In the genomic region with DNA sequence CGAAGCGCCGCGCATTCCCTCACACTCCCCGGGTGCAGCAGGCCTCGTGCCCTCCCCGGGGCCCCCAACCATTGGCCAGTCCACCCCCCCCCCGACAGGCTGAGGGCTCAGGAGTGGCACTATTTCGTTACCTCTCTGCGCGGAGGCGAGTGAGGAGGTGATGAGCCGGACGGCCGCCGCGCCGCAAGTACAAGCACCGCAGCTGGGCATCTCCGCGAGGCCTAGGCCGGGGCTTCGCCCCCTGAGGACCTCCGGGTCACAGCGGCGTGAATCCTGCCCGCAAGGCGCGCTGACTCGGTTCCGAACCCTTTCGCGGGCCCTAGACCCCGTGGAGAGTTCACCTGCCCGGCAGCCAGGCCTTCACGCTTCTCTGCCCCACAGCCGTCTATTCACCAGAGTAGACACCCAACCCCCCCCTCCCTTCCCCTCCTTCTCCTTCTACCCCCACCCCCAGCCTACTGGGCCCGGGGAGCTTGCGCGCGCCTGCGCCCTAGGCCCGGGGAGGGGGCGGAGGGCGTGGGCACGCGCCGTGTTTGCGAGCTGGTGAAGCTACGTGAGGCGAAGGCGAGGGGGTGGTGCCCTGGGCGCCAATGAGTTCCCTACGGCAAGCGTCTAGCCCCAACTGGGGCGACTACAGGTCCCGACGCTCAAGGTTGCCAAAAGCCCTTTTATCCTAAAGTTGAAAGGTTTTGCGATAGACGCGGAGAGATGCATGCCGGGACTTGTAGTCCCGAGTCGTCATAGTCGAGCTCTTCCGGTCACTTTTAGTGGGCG, we compare ENCODE assay signal across 8 cellular contexts. TPM values are rescaled to one million over a fixed set of nuclear protein-coding genes. Genes with fewer than 3 reads are reported as not detected.
DNase-seq lines count a peak whose midpoint lies in the region; ATAC-seq and TF ChIP-seq lines count a peak whose summit lies in the region.

TSS of gene CLPX (minus strand) at position 399 of the 774 bp plus-strand sequence. CDS start at position 210, 189 bp downstream.

- H3K9me3 ChIP-seq in T-helper 17 cell (ENCODE audit: control insufficient read depth, low read length, poor library complexity, severe bottlenecking) (no peaks in the 10 kb centered on the region), upper lobe of right lung (no peaks in the 10 kb centered on the region)

- DNase-seq in NCI-H187 (lab: John Stamatoyannopoulos, UW) (peak; percentile 42 to 69), T-helper 17 cell (peak; percentile 85 to 92 (median 89)), amygdala (lab: John Stamatoyannopoulos, UW) (peak; percentile 38 to 94 (median 84)), left ventricle myocardium superior (peak; percentile 95), progenitor cell of endocrine pancreas (ENCODE audit: low spot score, unreplicated experiment) (peak; percentile 82), upper lobe of right lung (peak; percentile 96)

- peaks cover 21% of the 10 kb centered on the region for H3K4me1 ChIP-seq in upper lobe of right lung

- H3K27me3 ChIP-seq in upper lobe of right lung: no peaks in the 10 kb centered on the region

- H3K9me3 Mint-ChIP-seq in progenitor cell of endocrine pancreas (ENCODE audit: low read depth): no peaks in the 10 kb centered on the region

- intact Hi-C loops in left ventricle myocardium superior (cut with micrococcal nuclease) (loop anchor here (5.0 kb wide), 1 partner anchor 112 kb away; the partner anchor contains the start of gene RNU5A-1), upper lobe of right lung (cut with DNase I) (loop anchor here (10.0 kb wide), 1 partner anchor 120 kb away; the partner anchor contains the start of gene RNU5B-1)

- H3K36me3 Mint-ChIP-seq in T-helper 17 cell (ENCODE audit: low read depth): no peaks in the 10 kb centered on the region
- peaks cover 2% of the 10 kb centered on the region for H3K36me3 Mint-ChIP-seq in progenitor cell of endocrine pancreas (ENCODE audit: insufficient read depth)

- peaks cover 7% of the 10 kb centered on the region for H3K36me3 ChIP-seq in upper lobe of right lung

- H3K4me1 Mint-ChIP-seq in T-helper 17 cell (peaks cover 17% of the 10 kb centered on the region), progenitor cell of endocrine pancreas (ENCODE audit: low read depth) (peaks cover 17% of the 10 kb centered on the region)

- ATAC-seq in GM18498 (IDR thresholded peaks at IDR 0.05; ENCODE audit: unreplicated experiment) (peak; percentile 82), HG02938 (IDR thresholded peaks at IDR 0.05; ENCODE audit: unreplicated experiment) (peak; percentile 68), T-helper 17 cell (peak; percentile 98), left ventricle myocardium superior (peak; percentile 96), upper lobe of right lung (peak; percentile 98)

- TF ChIP-seq CTCF in progenitor cell of endocrine pancreas (IDR thresholded peaks at IDR 0.05; ENCODE audit: unreplicated experiment) (no peak), upper lobe of right lung (IDR thresholded peaks at IDR 0.05) (no peak)

- H3K4me3 Mint-ChIP-seq in T-helper 17 cell (peak within 1 kb of the TSS; percentile 93), progenitor cell of endocrine pancreas (ENCODE audit: low read depth) (peak within 1 kb of the TSS; percentile 95)

- H3K27me3 Mint-ChIP-seq in T-helper 17 cell (no peaks in the 10 kb centered on the region), progenitor cell of endocrine pancreas (no peaks in the 10 kb centered on the region)

- peak within 1 kb of the TSS; percentile 93 for H3K4me3 ChIP-seq in upper lobe of right lung

- peak within 1 kb of the TSS; percentile 91 for H3K27ac ChIP-seq in upper lobe of right lung

- H3K27ac Mint-ChIP-seq in T-helper 17 cell: peak within 1 kb of the TSS; percentile 93
- H3K27ac Mint-ChIP-seq in progenitor cell of endocrine pancreas: peak within 1 kb of the TSS; percentile 99

RNA-seq across cellular contexts. Expression of gene CLPX, which starts in this region (rescaled TPM):
- total RNA-seq in T-helper 17 cell (10 to 100 TPM; 30.8 to 35.0 TPM), left ventricle myocardium superior (58.3 TPM), progenitor cell of endocrine pancreas (52.1 and 56.2 TPM in 2 replicates), upper lobe of right lung (38.2 TPM)

Comparison
In these comparisons a context has a peak if more than half of its experiments do, and no peak if none do; other contexts are left out.
1. Peak in every context shown above with its lines: DNase-seq, ATAC-seq, H3K4me3 ChIP-seq and H3K27ac ChIP-seq.